17 cellular contexts compared by ENCODE assay signal in genomic region chr18:80037300-80037699, GRCh38. TPM values are rescaled to one million over a fixed set of nuclear protein-coding genes. Genes with fewer than 3 reads are reported as not detected.
DNase-seq lines count a peak whose midpoint lies in the region; ATAC-seq and TF ChIP-seq lines count a peak whose summit lies in the region.
"Had no signal": no experiment of that assay in that cellular context is flagged by ENCODE, and none has a peak within 500 bp of the region (broad histone marks: within the 10 kb centered on the region; RNA-seq: fewer than 3 reads in every experiment).

No MANE protein-coding gene starts in this region.

- TF ChIP-seq CTCF in GM23338 (conservative IDR thresholded peaks at IDR 0.05; ENCODE audit: low read depth in 2 of 2) (no peak), WERI-Rb-1 (IDR thresholded peaks at IDR 0.05; ENCODE audit: low read depth, low read length) (no peak), osteoblast (IDR thresholded peaks at IDR 0.05; ENCODE audit: extremely low read depth, low read depth, low read length) (no peak)

- ATAC-seq in Right ventricle myocardium inferior (no peak), Right ventricle myocardium superior (ENCODE audit: poor library complexity) (no peak), GM23338 (no peak)
- ATAC-seq: HCT116, HepG2 had no signal

- H3K36me3 ChIP-seq in GM23338 (ENCODE audit: insufficient read depth) (no peaks in the 10 kb centered on the region), WERI-Rb-1 (peaks cover 47% of the 10 kb centered on the region), osteoblast (ENCODE audit: insufficient read depth, low read length) (peaks cover 7% of the 10 kb centered on the region), neuronal stem cell (replicated peaks in 1 of 2; ENCODE audit: control insufficient read depth in 2 of 2, insufficient read depth in 2 of 2, low read length in 2 of 2) (peaks cover 13 to 53% of the 10 kb centered on the region in 2 donors)
- H3K36me3 ChIP-seq: BE2C had no signal

- H3K4me2 ChIP-seq in GM23338 (no peak overlapping the region), osteoblast (ENCODE audit: insufficient read depth, low read length) (no peak overlapping the region), neuronal stem cell (ENCODE audit: insufficient read depth, low read length, poor library complexity, severe bottlenecking) (no peak overlapping the region)

- peak; percentile 42 for DNase-seq in Right ventricle myocardium inferior (ENCODE audit: missing footprints)
- DNase-seq in Right ventricle myocardium superior = no peak
- DNase-seq in GM23338 (ENCODE audit: low spot score) = no peak
- DNase-seq in WERI-Rb-1 = no peak
- peak; percentile 43 for DNase-seq in osteoblast (ENCODE audit: insufficient read length, low spot score, missing footprints)
- DNase-seq in LoVo (ENCODE audit: low spot score) = no peak
- DNase-seq in neuronal stem cell (ENCODE audit: low spot score) = no peak
- DNase-seq in iPS-NIHi7 (ENCODE audit: extremely low spot score) = no peak
- DNase-seq: BE2C; Caco-2; CD8-positive, alpha-beta memory T cell; DMS79 treated with DMSO at 0.1 percent for 48 hours; EL; GDM1 had no signal

- H4K8ac ChIP-seq in neuronal stem cell (ENCODE audit: low read depth, low read length) = no peak overlapping the region

- H3F3A ChIP-seq in GM23338 (replicated peaks; ENCODE audit: low read depth) = no peaks in the 10 kb centered on the region

- H3K27ac Mint-ChIP-seq in GM23338 = no peak overlapping the region

- H3K4me1 Mint-ChIP-seq in GM23338 = peaks cover 18% of the 10 kb centered on the region; the same call in 2 of the 3 replicates

- H2BK120ac ChIP-seq in neuronal stem cell (ENCODE audit: low read depth, low read length) = no peak overlapping the region

- H4K20me1 ChIP-seq in GM23338 (replicated peaks; ENCODE audit: insufficient read depth) (peaks cover 10% of the 10 kb centered on the region; the same call in 1 of the 2 replicates), osteoblast (ENCODE audit: insufficient read depth, low read length) (peaks cover 11% of the 10 kb centered on the region)

- no peak overlapping the region for H3K18ac ChIP-seq in neuronal stem cell (ENCODE audit: low read length)

- intact Hi-C loops in Right ventricle myocardium inferior (cut with DNase I) = loop anchor here (5.0 kb wide), 1 partner anchor 70 kb away; the partner anchor contains the start of gene ADNP2
- intact Hi-C loops in Right ventricle myocardium superior (cut with DNase I) = loop anchor here (10.0 kb wide), 1 partner anchor 82 kb away; the partner anchor contains the start of gene SLC66A2

- H3K27me3 ChIP-seq in GM23338 (ENCODE audit: insufficient read depth) = no peaks in the 10 kb centered on the region
- H3K27me3 ChIP-seq in WERI-Rb-1 (ENCODE audit: insufficient read depth, low read depth, severe bottlenecking) = no peaks in the 10 kb centered on the region
- no peaks in the 10 kb centered on the region for H3K27me3 ChIP-seq in osteoblast (ENCODE audit: insufficient read depth, low read length)
- H3K27me3 ChIP-seq in neuronal stem cell (ENCODE audit: control insufficient read depth in 3 of 3, insufficient read depth in 3 of 3, low read depth in 1 of 3, low read length in 3 of 3) = no peaks in the 10 kb centered on the region
- H3K27me3 ChIP-seq: BE2C had no signal

- H3K4me1 ChIP-seq in GM23338 (ENCODE audit: insufficient read depth) (no peaks in the 10 kb centered on the region; the same call in 1 of the 2 replicates), osteoblast (ENCODE audit: insufficient read depth, low read length) (peaks cover 14% of the 10 kb centered on the region), neuronal stem cell (ENCODE audit: control insufficient read depth in 2 of 2, insufficient read depth in 1 of 2, low read depth in 1 of 2, low read length in 2 of 2) (peaks cover 7 to 9% of the 10 kb centered on the region in 2 donors)
- H3K4me1 ChIP-seq: BE2C, Caco-2 had no signal

- H3K23ac ChIP-seq in neuronal stem cell (ENCODE audit: low read depth, low read length, poor library complexity) = no peak overlapping the region

- H3K9me3 Mint-ChIP-seq in GM23338 = no peaks in the 10 kb centered on the region; the same call in 2 of the 3 replicates

- no peak overlapping the region for H3K4me3 ChIP-seq in GM23338
- H3K4me3 ChIP-seq in WERI-Rb-1 (ENCODE audit: low read depth, low read length) = no peak overlapping the region
- H3K4me3 ChIP-seq in osteoblast (ENCODE audit: insufficient read depth, low read length) = no peak overlapping the region
- peak overlapping the region in 1 of 2 donors; percentile 9 for H3K4me3 ChIP-seq in neuronal stem cell (ENCODE audit: low read length in 2 of 2)

- H3K79me1 ChIP-seq in neuronal stem cell (ENCODE audit: low read depth, low read length) = peaks cover 6% of the 10 kb centered on the region

- no peaks in the 10 kb centered on the region for H3K9me3 ChIP-seq in WERI-Rb-1 (ENCODE audit: severe bottlenecking)
- H3K9me3 ChIP-seq in osteoblast (ENCODE audit: low read depth, low read length) = no peaks in the 10 kb centered on the region
- no peaks in the 10 kb centered on the region for H3K9me3 ChIP-seq in neuronal stem cell (replicated peaks in 1 of 2; ENCODE audit: control insufficient read depth in 2 of 2, insufficient read depth in 1 of 2, low read depth in 1 of 2, low read length in 2 of 2)
- H3K9me3 ChIP-seq: BE2C, Caco-2 had no signal

- H3K79me2 ChIP-seq in GM23338 (replicated peaks; ENCODE audit: insufficient read depth) (peaks cover 54% of the 10 kb centered on the region), osteoblast (ENCODE audit: insufficient read depth, low read length) (peaks cover 29% of the 10 kb centered on the region)

- H3K27me3 Mint-ChIP-seq in GM23338 (ENCODE audit: insufficient read depth, low read depth, poor library complexity) = peaks cover 17% of the 10 kb centered on the region
- H3K27me3 Mint-ChIP-seq: CD8-positive, alpha-beta memory T cell had no signal

- no peak overlapping the region for H2AFZ ChIP-seq in GM23338
- no peak overlapping the region for H2AFZ ChIP-seq in osteoblast (ENCODE audit: low read length)
- no peak overlapping the region for H2AFZ ChIP-seq in neuronal stem cell (ENCODE audit: low read length)

- WGBS in neuronal stem cell (ENCODE audit: extremely low coverage in 2 of 2, insufficient read length in 2 of 2, insufficient replicate concordance in 1 of 2), 2 donors = no CpG with 5 or more reads among the region's 12 CpGs

- no peak overlapping the region for H4K91ac ChIP-seq in neuronal stem cell (ENCODE audit: low read depth, low read length, poor library complexity)

- H2BK12ac ChIP-seq in neuronal stem cell (ENCODE audit: low read length) = no peak overlapping the region

- H3K4me3 Mint-ChIP-seq in GM23338 = no peak overlapping the region

- H2BK5ac ChIP-seq in neuronal stem cell (ENCODE audit: low read length) = no peak overlapping the region

- no peaks in the 10 kb centered on the region; the same call in 1 of the 2 replicates for H3K9me2 ChIP-seq in GM23338 (ENCODE audit: insufficient read depth)

- no peak overlapping the region for H3K14ac ChIP-seq in neuronal stem cell (ENCODE audit: low read length)

- H3K27ac ChIP-seq in GM23338 (ENCODE audit: low read depth) = no peak overlapping the region
- H3K27ac ChIP-seq in WERI-Rb-1 = peak overlapping the region; percentile 80
- H3K27ac ChIP-seq in osteoblast (ENCODE audit: low read depth, low read length) = no peak overlapping the region
- H3K27ac ChIP-seq in neuronal stem cell (replicated peaks; ENCODE audit: low read length) = no peak overlapping the region
- H3K27ac ChIP-seq: C4-2B had no signal

- no peak overlapping the region for H3K4ac ChIP-seq in neuronal stem cell (ENCODE audit: low read length)

- no peak overlapping the region for H3K9ac ChIP-seq in neuronal stem cell (ENCODE audit: low read depth, low read length, poor library complexity)

- H2BK15ac ChIP-seq in neuronal stem cell (ENCODE audit: low read length) = no peak overlapping the region

- peaks cover 33% of the 10 kb centered on the region for H3K36me3 Mint-ChIP-seq in GM23338 (ENCODE audit: low read depth)

- no peak overlapping the region for H2AK5ac ChIP-seq in neuronal stem cell (ENCODE audit: low read depth, low read length)

TF ChIP-seq in GM23338, 12 proteins besides CTCF, POLR2A, EP300 and RAD21:
- TF ChIP-seq REST (IDR thresholded peaks at IDR 0.05; ENCODE audit: unreplicated experiment) (peak; percentile 43), STAT1 (IDR thresholded peaks at IDR 0.05; ENCODE audit: unreplicated experiment) (no peak)
TF ChIP-seq in GM23338: peak in this region for 1.

RNA-seq across cellular contexts. Expression of gene RBFA, which starts 3.1 kb away (rescaled TPM):
- total RNA-seq in Right ventricle myocardium inferior = 25.3 TPM
- total RNA-seq in Right ventricle myocardium superior = 19.1 TPM
- total RNA-seq in GM23338 (2014; rRNA removed; shearing (Covaris generic)) = 43.3 and 46.5 TPM in 2 replicates
- polyA plus RNA-seq in GM23338 (2016; fragmentation: Nextera tagmentation; extraction: Ambion mirVana) = 33.8 and 36.3 TPM in 2 replicates
- 28.9 and 29.0 TPM in 2 replicates for total RNA-seq in osteoblast
- 19.9 TPM for polyA plus RNA-seq in neuronal stem cell (2013, experiment 1 of 2)
- 19.0 TPM for polyA plus RNA-seq in neuronal stem cell (2013, experiment 2 of 2)

RNA-seq across cellular contexts. Expression of gene TXNL4A, which starts 48.9 kb away (rescaled TPM):
- total RNA-seq in Right ventricle myocardium inferior (90.8 TPM), Right ventricle myocardium superior (78.2 TPM), osteoblast (53.6 and 54.6 TPM in 2 replicates)
- total RNA-seq in GM23338 (2014; rRNA removed; shearing (Covaris generic)) = 45.9 and 51.0 TPM in 2 replicates
- polyA plus RNA-seq in GM23338 (2016; fragmentation: Nextera tagmentation; extraction: Ambion mirVana) = 271 and 277 TPM in 2 replicates
- 113 TPM for polyA plus RNA-seq in neuronal stem cell (2013, experiment 1 of 2)
- polyA plus RNA-seq in neuronal stem cell (2013, experiment 2 of 2) = 115 TPM

Comparison
In these comparisons a context has a peak if more than half of its experiments do, and no peak if none do; other contexts are left out.
1. DNase-seq: peak in Right ventricle myocardium inferior (single experiment) and osteoblast (single experiment); none in Right ventricle myocardium superior (single experiment), GM23338 (single experiment), WERI-Rb-1 (single experiment), LoVo (single experiment), neuronal stem cell (single experiment) and iPS-NIHi7 (single experiment).